In genomic region chr2:18885457-18885856, GRCh38 we compare ENCODE assay signal across 34 cellular contexts.
"Had no signal": no experiment of that assay in that cellular context is flagged by ENCODE, and none has a peak within 500 bp of the region (broad histone marks: within the 10 kb centered on the region; RNA-seq: fewer than 3 reads in every experiment).

No MANE protein-coding gene starts in this region.

- H3K4me3 Mint-ChIP-seq: activated B cell treated with CpG ODN at 0.5 μM for 24 hours; activated CD8-positive, alpha-beta T cell treated with anti-CD3 and anti-CD28 coated beads for 36 hours; activated naive CD4-positive, alpha-beta T cell treated with anti-CD3 and anti-CD28 coated beads for 36 hours; activated naive CD4-positive, alpha-beta T cell treated with anti-CD3 and anti-CD28 coated beads, Interleukin-2, amount 50 U/mL, for 24 hours; activated naive CD8-positive, alpha-beta T cell treated with anti-CD3 and anti-CD28 coated beads for 36 hours; activated naive CD8-positive, alpha-beta T cell treated with anti-CD3 and anti-CD28 coated beads, Interleukin-2, amount 50 U/mL, for 24 hours; activated T-helper 1 cell treated with anti-CD3 and anti-CD28 coated beads, Interleukin-12 subunit alpha, Interleukin-12 subunit beta, Interleukin-2, Interleukin-4 antibody, amounts not matched to agents 30 ng/mL and 10 ng/mL and 1 ng/mL, durations not matched to agents 14 hours and 24 hours and 36 hours; dendritic cell treated with granulocyte-macrophage colony-stimulating factor and Interleukin-4, amounts not matched to agents 40 ng/mL and 50 ng/mL, for 4 days; T-cell; T-helper 1 cell treated with Interleukin-12 subunit alpha and Interleukin-12 subunit beta and Interleukin-4 antibody, amounts not matched to agents 30 μg/mL and 1 μg/mL, for 36 hours had no signal

- H3K27me3 ChIP-seq: adrenal gland, body of pancreas, dorsolateral prefrontal cortex, esophagus muscularis mucosa, gastroesophageal sphincter had no signal

- H3K27ac ChIP-seq: adrenal gland, body of pancreas, coronary artery, dorsolateral prefrontal cortex, esophagus muscularis mucosa, gastroesophageal sphincter, WERI-Rb-1 had no signal

- DNase-seq: activated B cell treated with CpG ODN at 0.5 μM for 24 hours; activated CD4-positive, alpha-beta T cell treated with anti-CD3 and anti-CD28 coated beads for 48 hours; activated CD4-positive, alpha-beta T cell treated with anti-CD3 and anti-CD28 coated beads, Interleukin-2, amount 50 U/mL, for 1 hour; activated CD4-positive, alpha-beta T cell treated with anti-CD3 and anti-CD28 coated beads, Interleukin-2, amount 50 U/mL, for 48 hours; activated CD8-positive, alpha-beta memory T cell treated with anti-CD3 and anti-CD28 coated beads for 24 hours; activated CD8-positive, alpha-beta T cell treated with anti-CD3 and anti-CD28 coated beads for 36 hours; activated effector memory CD4-positive, alpha-beta T cell treated with anti-CD3 and anti-CD28 coated beads, Interleukin-2, amount 50 U/mL, for 16 hours; activated naive CD4-positive, alpha-beta T cell treated with anti-CD3 and anti-CD28 coated beads for 36 hours; activated naive CD8-positive, alpha-beta T cell treated with anti-CD3 and anti-CD28 coated beads for 36 hours; activated naive CD8-positive, alpha-beta T cell treated with anti-CD3 and anti-CD28 coated beads, Interleukin-2, amount 50 U/mL, for 24 hours; activated T-cell treated with anti-CD3 and anti-CD28 coated beads, Interleukin-2, amount 50 U/mL, for 1 hour; activated T-cell treated with anti-CD3 and anti-CD28 coated beads, Interleukin-2, amount 50 U/mL, for 48 hours; adrenal gland; amygdala; aorta; body of pancreas; central memory CD4-positive, alpha-beta T cell; dorsolateral prefrontal cortex; effector memory CD4-positive, alpha-beta T cell; erythroblast; foreskin melanocyte; SW 1271; T-cell; T1000; WERI-Rb-1 had no signal

- H3K9me3 Mint-ChIP-seq: activated B cell treated with CpG ODN at 0.5 μM for 24 hours; activated CD8-positive, alpha-beta T cell treated with anti-CD3 and anti-CD28 coated beads for 36 hours; activated naive CD4-positive, alpha-beta T cell treated with anti-CD3 and anti-CD28 coated beads for 36 hours; activated naive CD4-positive, alpha-beta T cell treated with anti-CD3 and anti-CD28 coated beads, Interleukin-2, amount 50 U/mL, for 24 hours; activated naive CD8-positive, alpha-beta T cell treated with anti-CD3 and anti-CD28 coated beads for 36 hours; activated naive CD8-positive, alpha-beta T cell treated with anti-CD3 and anti-CD28 coated beads, Interleukin-2, amount 50 U/mL, for 24 hours; activated T-helper 1 cell treated with anti-CD3 and anti-CD28 coated beads, Interleukin-12 subunit alpha, Interleukin-12 subunit beta, Interleukin-2, Interleukin-4 antibody, amounts not matched to agents 30 ng/mL and 10 ng/mL and 1 ng/mL, durations not matched to agents 14 hours and 24 hours and 36 hours; activated T-helper 2 cell treated with anti-CD3 and anti-CD28 coated beads, Interferon-gamma antibody, Interleukin-2, Interleukin-4, amounts not matched to agents 10 μg/mL and 5 μg/mL and 100 μg/mL, durations not matched to agents 14 hours and 24 hours and 36 hours; T-helper 1 cell treated with Interleukin-12 subunit alpha and Interleukin-12 subunit beta and Interleukin-4 antibody, amounts not matched to agents 30 μg/mL and 1 μg/mL, for 36 hours had no signal

- H3K36me3 ChIP-seq: adrenal gland, esophagus muscularis mucosa, gastroesophageal sphincter, WERI-Rb-1 had no signal

- H3K27ac Mint-ChIP-seq: activated B cell treated with CpG ODN at 0.5 μM for 24 hours; activated CD8-positive, alpha-beta T cell treated with anti-CD3 and anti-CD28 coated beads for 36 hours; activated naive CD4-positive, alpha-beta T cell treated with anti-CD3 and anti-CD28 coated beads for 36 hours; activated naive CD4-positive, alpha-beta T cell treated with anti-CD3 and anti-CD28 coated beads, Interleukin-2, amount 50 U/mL, for 24 hours; activated naive CD8-positive, alpha-beta T cell treated with anti-CD3 and anti-CD28 coated beads for 36 hours; activated naive CD8-positive, alpha-beta T cell treated with anti-CD3 and anti-CD28 coated beads, Interleukin-2, amount 50 U/mL, for 24 hours; activated T-helper 1 cell treated with anti-CD3 and anti-CD28 coated beads, Interleukin-12 subunit alpha, Interleukin-12 subunit beta, Interleukin-2, Interleukin-4 antibody, amounts not matched to agents 30 ng/mL and 10 ng/mL and 1 ng/mL, durations not matched to agents 14 hours and 24 hours and 36 hours; activated T-helper 2 cell treated with anti-CD3 and anti-CD28 coated beads, Interferon-gamma antibody, Interleukin-2, Interleukin-4, amounts not matched to agents 10 μg/mL and 5 μg/mL and 100 μg/mL, durations not matched to agents 14 hours and 24 hours and 36 hours; dendritic cell treated with granulocyte-macrophage colony-stimulating factor and Interleukin-4, amounts not matched to agents 40 ng/mL and 50 ng/mL, for 4 days; T-cell; T-helper 1 cell treated with Interleukin-12 subunit alpha and Interleukin-12 subunit beta and Interleukin-4 antibody, amounts not matched to agents 30 μg/mL and 1 μg/mL, for 36 hours had no signal

- H3K9me3 ChIP-seq: adrenal gland, body of pancreas, esophagus muscularis mucosa, gastroesophageal sphincter had no signal

- ATAC-seq: activated CD4-positive, CD25-positive, alpha-beta regulatory T cell treated with anti-CD3 and anti-CD28 coated beads, Interleukin-2, amount 50 U/mL, for 24 hours; activated CD8-positive, alpha-beta T cell treated with anti-CD3 and anti-CD28 coated beads for 36 hours; activated naive CD8-positive, alpha-beta T cell treated with anti-CD3 and anti-CD28 coated beads, Interleukin-2, amount 50 U/mL, for 24 hours; body of pancreas; gastroesophageal sphincter; T-cell had no signal

- H3K27me3 Mint-ChIP-seq: activated B cell treated with CpG ODN at 0.5 μM for 24 hours; activated CD8-positive, alpha-beta T cell treated with anti-CD3 and anti-CD28 coated beads for 36 hours; activated naive CD4-positive, alpha-beta T cell treated with anti-CD3 and anti-CD28 coated beads, Interleukin-2, amount 50 U/mL, for 24 hours; activated naive CD8-positive, alpha-beta T cell treated with anti-CD3 and anti-CD28 coated beads for 36 hours; activated naive CD8-positive, alpha-beta T cell treated with anti-CD3 and anti-CD28 coated beads, Interleukin-2, amount 50 U/mL, for 24 hours; dendritic cell treated with granulocyte-macrophage colony-stimulating factor and Interleukin-4, amounts not matched to agents 40 ng/mL and 50 ng/mL, for 4 days; T-cell had no signal

- H3K4me1 ChIP-seq: adrenal gland, body of pancreas had no signal

- H3K4me3 ChIP-seq: adrenal gland, body of pancreas, coronary artery, dorsolateral prefrontal cortex, esophagus muscularis mucosa, gastroesophageal sphincter had no signal

- H3K4me1 Mint-ChIP-seq: activated B cell treated with CpG ODN at 0.5 μM for 24 hours; activated naive CD4-positive, alpha-beta T cell treated with anti-CD3 and anti-CD28 coated beads, Interleukin-2, amount 50 U/mL, for 24 hours; activated naive CD8-positive, alpha-beta T cell treated with anti-CD3 and anti-CD28 coated beads for 36 hours; activated naive CD8-positive, alpha-beta T cell treated with anti-CD3 and anti-CD28 coated beads, Interleukin-2, amount 50 U/mL, for 24 hours; T-cell had no signal
